Comparison of ENCODE assay signal across 1 cellular context in the genomic region with DNA sequence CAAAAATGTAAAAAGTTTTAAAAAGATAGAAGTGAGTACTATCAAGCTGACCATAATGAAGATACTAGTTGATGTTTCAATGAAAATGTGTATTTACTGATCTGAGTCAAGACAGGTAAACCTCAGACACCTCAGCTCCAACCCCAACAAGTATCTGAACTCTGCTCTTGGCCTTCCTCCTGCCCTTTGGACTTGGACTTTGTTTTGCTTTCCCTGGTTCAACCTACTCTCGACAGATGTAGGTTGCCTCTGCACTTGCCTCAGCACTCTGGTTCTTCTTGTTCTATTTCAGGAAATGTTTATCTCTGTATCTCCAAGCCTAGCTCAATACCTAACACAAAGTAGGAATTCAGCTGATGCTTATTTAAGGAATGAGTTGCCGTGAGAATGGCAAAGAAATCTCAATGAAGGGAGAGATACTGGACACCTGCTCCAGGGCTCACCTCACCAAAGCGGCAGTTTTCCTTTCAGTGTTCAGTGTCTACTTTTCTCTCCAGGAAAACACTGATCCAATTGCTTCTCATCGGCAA.
TF ChIP-seq lines count a peak whose summit lies in the region.

No MANE protein-coding gene starts in this region.

TF ChIP-seq in liver, 16 proteins besides CTCF, POLR2A, EP300 and RAD21:
- TF ChIP-seq, protein P1, sequence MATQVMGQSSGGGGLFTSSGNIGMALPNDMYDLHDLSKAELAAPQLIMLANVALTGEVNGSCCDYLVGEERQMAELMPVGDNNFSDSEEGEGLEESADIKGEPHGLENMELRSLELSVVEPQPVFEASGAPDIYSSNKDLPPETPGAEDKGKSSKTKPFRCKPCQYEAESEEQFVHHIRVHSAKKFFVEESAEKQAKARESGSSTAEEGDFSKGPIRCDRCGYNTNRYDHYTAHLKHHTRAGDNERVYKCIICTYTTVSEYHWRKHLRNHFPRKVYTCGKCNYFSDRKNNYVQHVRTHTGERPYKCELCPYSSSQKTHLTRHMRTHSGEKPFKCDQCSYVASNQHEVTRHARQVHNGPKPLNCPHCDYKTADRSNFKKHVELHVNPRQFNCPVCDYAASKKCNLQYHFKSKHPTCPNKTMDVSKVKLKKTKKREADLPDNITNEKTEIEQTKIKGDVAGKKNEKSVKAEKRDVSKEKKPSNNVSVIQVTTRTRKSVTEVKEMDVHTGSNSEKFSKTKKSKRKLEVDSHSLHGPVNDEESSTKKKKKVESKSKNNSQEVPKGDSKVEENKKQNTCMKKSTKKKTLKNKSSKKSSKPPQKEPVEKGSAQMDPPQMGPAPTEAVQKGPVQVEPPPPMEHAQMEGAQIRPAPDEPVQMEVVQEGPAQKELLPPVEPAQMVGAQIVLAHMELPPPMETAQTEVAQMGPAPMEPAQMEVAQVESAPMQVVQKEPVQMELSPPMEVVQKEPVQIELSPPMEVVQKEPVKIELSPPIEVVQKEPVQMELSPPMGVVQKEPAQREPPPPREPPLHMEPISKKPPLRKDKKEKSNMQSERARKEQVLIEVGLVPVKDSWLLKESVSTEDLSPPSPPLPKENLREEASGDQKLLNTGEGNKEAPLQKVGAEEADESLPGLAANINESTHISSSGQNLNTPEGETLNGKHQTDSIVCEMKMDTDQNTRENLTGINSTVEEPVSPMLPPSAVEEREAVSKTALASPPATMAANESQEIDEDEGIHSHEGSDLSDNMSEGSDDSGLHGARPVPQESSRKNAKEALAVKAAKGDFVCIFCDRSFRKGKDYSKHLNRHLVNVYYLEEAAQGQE (IDR thresholded peaks at IDR 0.05): no peak
- no peak for TF ChIP-seq NR2F2 (IDR thresholded peaks at IDR 0.05)
- TF ChIP-seq GABPA (IDR thresholded peaks at IDR 0.05 in 1 of 2, conservative IDR thresholded peaks at IDR 0.05 in 1 of 2): no peak
- no peak for TF ChIP-seq FOXA2 (IDR thresholded peaks at IDR 0.05)
- TF ChIP-seq, protein P2, sequence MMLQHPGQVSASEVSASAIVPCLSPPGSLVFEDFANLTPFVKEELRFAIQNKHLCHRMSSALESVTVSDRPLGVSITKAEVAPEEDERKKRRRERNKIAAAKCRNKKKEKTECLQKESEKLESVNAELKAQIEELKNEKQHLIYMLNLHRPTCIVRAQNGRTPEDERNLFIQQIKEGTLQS (IDR thresholded peaks at IDR 0.05): no peak
- TF ChIP-seq YY1 (IDR thresholded peaks at IDR 0.05): no peak
- TF ChIP-seq, protein P3, sequence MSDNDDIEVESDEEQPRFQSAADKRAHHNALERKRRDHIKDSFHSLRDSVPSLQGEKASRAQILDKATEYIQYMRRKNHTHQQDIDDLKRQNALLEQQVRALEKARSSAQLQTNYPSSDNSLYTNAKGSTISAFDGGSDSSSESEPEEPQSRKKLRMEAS (IDR thresholded peaks at IDR 0.05): no peak
- no peak for TF ChIP-seq FOXA1 (IDR thresholded peaks at IDR 0.05)
- no peak for TF ChIP-seq TAF1 (conservative IDR thresholded peaks at IDR 0.05)
- peak; percentile 15 for TF ChIP-seq SP1 (IDR thresholded peaks at IDR 0.05)
- TF ChIP-seq, protein P4, sequence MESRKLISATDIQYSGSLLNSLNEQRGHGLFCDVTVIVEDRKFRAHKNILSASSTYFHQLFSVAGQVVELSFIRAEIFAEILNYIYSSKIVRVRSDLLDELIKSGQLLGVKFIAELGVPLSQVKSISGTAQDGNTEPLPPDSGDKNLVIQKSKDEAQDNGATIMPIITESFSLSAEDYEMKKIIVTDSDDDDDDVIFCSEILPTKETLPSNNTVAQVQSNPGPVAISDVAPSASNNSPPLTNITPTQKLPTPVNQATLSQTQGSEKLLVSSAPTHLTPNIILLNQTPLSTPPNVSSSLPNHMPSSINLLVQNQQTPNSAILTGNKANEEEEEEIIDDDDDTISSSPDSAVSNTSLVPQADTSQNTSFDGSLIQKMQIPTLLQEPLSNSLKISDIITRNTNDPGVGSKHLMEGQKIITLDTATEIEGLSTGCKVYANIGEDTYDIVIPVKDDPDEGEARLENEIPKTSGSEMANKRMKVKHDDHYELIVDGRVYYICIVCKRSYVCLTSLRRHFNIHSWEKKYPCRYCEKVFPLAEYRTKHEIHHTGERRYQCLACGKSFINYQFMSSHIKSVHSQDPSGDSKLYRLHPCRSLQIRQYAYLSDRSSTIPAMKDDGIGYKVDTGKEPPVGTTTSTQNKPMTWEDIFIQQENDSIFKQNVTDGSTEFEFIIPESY (IDR thresholded peaks at IDR 0.05): no peak
- TF ChIP-seq HNF4G (IDR thresholded peaks at IDR 0.05): peak; percentile 84
- peak; percentile 43 to 58 for TF ChIP-seq RXRA (IDR thresholded peaks at IDR 0.05)
- peak; percentile 88 to 94 for TF ChIP-seq HNF4A (conservative IDR thresholded peaks at IDR 0.05)
- no peak for TF ChIP-seq EGR1 (IDR thresholded peaks at IDR 0.05; ENCODE audit: low read depth in 2 of 2)
- TF ChIP-seq JUND (IDR thresholded peaks at IDR 0.05): no peak
TF ChIP-seq in liver: peak in this region for 4.
